ENCODE assay signal across 15 cellular contexts in genomic region chr9:130843049-130843908, GRCh38. TPM values are rescaled to one million over a fixed set of nuclear protein-coding genes. Genes with fewer than 3 reads are reported as not detected.
DNase-seq lines count a peak whose midpoint lies in the region; ATAC-seq, FAIRE-seq and TF ChIP-seq lines count a peak whose summit lies in the region.
"Had no signal": no experiment of that assay in that cellular context is flagged by ENCODE, and none has a peak within 500 bp of the region (broad histone marks: within the 10 kb centered on the region; RNA-seq: fewer than 3 reads in every experiment).

No MANE protein-coding gene starts in this region.

- CTCF ChIA-PET in HepG2 (lab: Yijun Ruan, JAX; ENCODE audit: low intra/inter-chr PET ratio, low total read pairs) = no interaction called here

- TF ChIP-seq EP300 in HepG2 (IDR thresholded peaks at IDR 0.05; ENCODE audit: low read depth in 2 of 2, low read length in 2 of 2) = no peak
- TF ChIP-seq EP300 in HepG2 (CRISPR knock-in tag; IDR thresholded peaks at IDR 0.05; ENCODE audit: borderline replicate concordance) = no peak

- H3K9me3 ChIP-seq in HepG2 (ENCODE audit: low read length) (no peaks in the 10 kb centered on the region), right lobe of liver (no peaks in the 10 kb centered on the region), esophagus (ENCODE audit: control insufficient read depth in 2 of 2, insufficient read depth in 1 of 2, low read depth in 1 of 2, low read length in 1 of 2) (no peaks in the 10 kb centered on the region), trophoblast cell (ENCODE audit: insufficient read depth, low read depth, low read length) (no peaks in the 10 kb centered on the region), prostate gland (no peaks in the 10 kb centered on the region)
- H3K9me3 ChIP-seq: mucosa of descending colon had no signal

- H3K4me3 Mint-ChIP-seq in natural killer cell treated with Interleukin-12 subunit alpha and Interleukin-12 subunit beta and Interleukin-15 and Interleukin-18, amount 100 ng/mL, for 72 hours = no peak overlapping the region

- no peak for TF ChIP-seq RAD21 in HepG2 (CRISPR knock-in tag; IDR thresholded peaks at IDR 0.05)

- no peak overlapping the region for H4K8ac ChIP-seq in trophoblast cell (ENCODE audit: low read depth, low read length)

- no peak for TF ChIP-seq POLR2A in HepG2 (IDR thresholded peaks at IDR 0.05; ENCODE audit: insufficient read depth in 1 of 2, low read depth in 2 of 2, low read length in 2 of 2)
- TF ChIP-seq POLR2A in right lobe of liver (IDR thresholded peaks at IDR 0.05) = no peak
- TF ChIP-seq POLR2A in prostate gland (IDR thresholded peaks at IDR 0.05) = no peak

- H3K27ac ChIP-seq in HepG2 (ENCODE audit: extremely low read length, insufficient read depth, low read length) (no peak overlapping the region), right lobe of liver (no peak overlapping the region), esophagus (ENCODE audit: low read depth in 2 of 2, low read length in 1 of 2) (peak overlapping the region; percentile 48), trophoblast cell (ENCODE audit: low read depth, low read length) (no peak overlapping the region), prostate gland (peak overlapping the region in 1 of 2 donors; percentile 41)

- no peak overlapping the region for H3K18ac ChIP-seq in trophoblast cell (ENCODE audit: low read length)

- H2AFZ ChIP-seq in HepG2 (ENCODE audit: low read length) (no peak overlapping the region), trophoblast cell (ENCODE audit: insufficient read depth, low read length, poor library complexity) (no peak overlapping the region)

- H3K36me3 ChIP-seq in HepG2 (replicated peaks in 1 of 2; ENCODE audit: control insufficient read depth in 1 of 2, insufficient read depth in 2 of 2, low read length in 2 of 2) = 0 out of 5 replicates have a peak, but pooled peaks cover 0 to 4% of the 10 kb centered on the region in 2 experiments
- H3K36me3 ChIP-seq in right lobe of liver = no peaks in the 10 kb centered on the region
- H3K36me3 ChIP-seq in esophagus (ENCODE audit: control insufficient read depth in 2 of 2, insufficient read depth in 2 of 2, low read length in 1 of 2) = no peaks in the 10 kb centered on the region
- H3K36me3 ChIP-seq in trophoblast cell (ENCODE audit: control insufficient read depth in 1 of 2, insufficient read depth in 2 of 2, low read length in 2 of 2) = no peaks in the 10 kb centered on the region
- no peaks in the 10 kb centered on the region for H3K36me3 ChIP-seq in prostate gland

- DNase-seq in HepG2 (ENCODE audit: low spot score) (no peak), right lobe of liver (no peak), trophoblast cell (no peak), HCEC 1CT (no peak), prostate gland (ENCODE audit: low spot score) (no peak)
- no peak for DNase-seq in natural killer cell treated with Interleukin-12 subunit alpha and Interleukin-12 subunit beta and Interleukin-15 and Interleukin-18, amount 100 ng/mL, for 72 hours (ENCODE audit: low spot score)
- no peak for DNase-seq in activated CD8-positive, alpha-beta memory T cell treated with anti-CD3 and anti-CD28 coated beads for 24 hours
- DNase-seq: activated CD4-positive, CD25-positive, alpha-beta regulatory T cell treated with anti-CD3 and anti-CD28 coated beads, Interleukin-2, amount 50 U/mL, for 72 hours; mucosa of descending colon; NCI-H1048; stimulated activated CD4-positive, alpha-beta T cell treated with anti-CD3 and anti-CD28 coated beads, Interleukin-12 subunit alpha, Interleukin-12 subunit beta, amount 100 ng/mL, for 4 hours had no signal

- intact Hi-C loops in HepG2 (cut with micrococcal nuclease; ENCODE audit: unreplicated experiment) = loop anchor here (5.0 kb wide), 1 partner anchor 391 kb away; no protein-coding TSS in a partner anchor
- intact Hi-C loops in right lobe of liver (cut with DNase I) = no loop called here
- intact Hi-C loops in prostate gland (cut with DNase I) = no loop called here

- H3K4me3 ChIP-seq in HepG2 (replicated peaks in 1 of 3; ENCODE audit: insufficient read depth in 1 of 3, low read depth in 2 of 3, low read length in 3 of 3) (no peak overlapping the region), right lobe of liver (no peak overlapping the region), esophagus (ENCODE audit: low read depth in 1 of 2, low read length in 2 of 2) (no peak overlapping the region), trophoblast cell (ENCODE audit: low read depth, low read length) (no peak overlapping the region), prostate gland (no peak overlapping the region)
- H3K4me3 ChIP-seq: mucosa of descending colon had no signal

- ATAC-seq in HepG2 (peak; percentile 32; the same call in 1 of the 3 replicates), right lobe of liver (no peak)
- ATAC-seq in natural killer cell treated with Interleukin-12 subunit alpha and Interleukin-12 subunit beta and Interleukin-15 and Interleukin-18, amount 100 ng/mL, for 72 hours = no peak
- ATAC-seq: esophagus mucosa had no signal

- H2AK5ac ChIP-seq in trophoblast cell (ENCODE audit: low read length) = no peak overlapping the region

- H3K4me1 Mint-ChIP-seq in natural killer cell treated with Interleukin-12 subunit alpha and Interleukin-12 subunit beta and Interleukin-15 and Interleukin-18, amount 100 ng/mL, for 72 hours (ENCODE audit: low read depth in 2 of 2) = peaks cover 18 to 24% of the 10 kb centered on the region in 2 donors

- H3K27me3 ChIP-seq in HepG2 (ENCODE audit: control insufficient read depth in 1 of 2, insufficient read depth in 2 of 2, low read length in 2 of 2) = no peaks in the 10 kb centered on the region
- H3K27me3 ChIP-seq in right lobe of liver = no peaks in the 10 kb centered on the region
- H3K27me3 ChIP-seq in esophagus (ENCODE audit: control insufficient read depth in 1 of 2, insufficient read depth in 2 of 2, low read length in 2 of 2) = no peaks in the 10 kb centered on the region
- no peaks in the 10 kb centered on the region for H3K27me3 ChIP-seq in trophoblast cell (ENCODE audit: insufficient read depth, low read length)
- H3K27me3 ChIP-seq in prostate gland (replicated peaks; ENCODE audit: insufficient read depth) = no peaks in the 10 kb centered on the region

- BruUV-seq in HepG2 (replicated peaks; lab: Mats Ljungman, UMichigan) = no TSS peak

- H3K9ac ChIP-seq in HepG2 (ENCODE audit: insufficient read depth, low read depth, low read length) (no peak overlapping the region), trophoblast cell (ENCODE audit: low read length) (no peak overlapping the region)

- peaks cover 44% of the 10 kb centered on the region for H3K4me1 ChIP-seq in HepG2 (ENCODE audit: insufficient read depth, low read length)
- H3K4me1 ChIP-seq in right lobe of liver = peaks cover 0 to 19% (median 0%) of the 10 kb centered on the region in 4 donors
- H3K4me1 ChIP-seq in esophagus (ENCODE audit: control insufficient read depth in 2 of 2, insufficient read depth in 2 of 2, low read length in 1 of 2) = peaks cover 2 to 13% of the 10 kb centered on the region in 2 donors
- H3K4me1 ChIP-seq in trophoblast cell (ENCODE audit: control insufficient read depth in 1 of 2, insufficient read depth in 2 of 2, low read length in 2 of 2) = peaks cover 8 to 12% of the 10 kb centered on the region in 2 experiments
- H3K4me1 ChIP-seq in prostate gland (replicated peaks) = peaks cover 18% of the 10 kb centered on the region

- no peak overlapping the region for H2BK12ac ChIP-seq in trophoblast cell (ENCODE audit: low read length)

- no peaks in the 10 kb centered on the region for H3K27me3 Mint-ChIP-seq in natural killer cell treated with Interleukin-12 subunit alpha and Interleukin-12 subunit beta and Interleukin-15 and Interleukin-18, amount 100 ng/mL, for 72 hours

- no peak overlapping the region for H3K27ac Mint-ChIP-seq in natural killer cell treated with Interleukin-12 subunit alpha and Interleukin-12 subunit beta and Interleukin-15 and Interleukin-18, amount 100 ng/mL, for 72 hours

- H4K91ac ChIP-seq in trophoblast cell (ENCODE audit: low read depth, low read length) = no peak overlapping the region

- H4K20me1 ChIP-seq in HepG2 (ENCODE audit: insufficient read depth, low read length) = peaks cover 9% of the 10 kb centered on the region

- POLR2A ChIA-PET in HepG2 (lab: Yijun Ruan, JAX) = no interaction called here

- H2BK120ac ChIP-seq in trophoblast cell (ENCODE audit: insufficient read depth, low read length, poor library complexity) = no peak overlapping the region

- no peak overlapping the region for H2BK5ac ChIP-seq in trophoblast cell (ENCODE audit: low read depth, low read length, poor library complexity)

- no peak overlapping the region for H3K14ac ChIP-seq in trophoblast cell (ENCODE audit: low read length)

- TF ChIP-seq CTCF in HepG2 (CRISPR knock-in tag; IDR thresholded peaks at IDR 0.05) (no peak), right lobe of liver (IDR thresholded peaks at IDR 0.05) (no peak), prostate gland (IDR thresholded peaks at IDR 0.05) (no peak)

- H3K23ac ChIP-seq in trophoblast cell (ENCODE audit: low read length) = no peak overlapping the region

- H4K12ac ChIP-seq in trophoblast cell (ENCODE audit: low read depth, low read length) = no peak overlapping the region

- H3K36me3 Mint-ChIP-seq in natural killer cell treated with Interleukin-12 subunit alpha and Interleukin-12 subunit beta and Interleukin-15 and Interleukin-18, amount 100 ng/mL, for 72 hours = no peaks in the 10 kb centered on the region

- H3K79me2 ChIP-seq in HepG2 (ENCODE audit: insufficient read depth, low read length) (peaks cover 81% of the 10 kb centered on the region), trophoblast cell (ENCODE audit: control insufficient read depth, insufficient read depth, low read length, poor library complexity) (peaks cover 5% of the 10 kb centered on the region)

- no peak overlapping the region for H3K4me2 ChIP-seq in HepG2 (ENCODE audit: low read depth, low read length)
- H3K4me2 ChIP-seq in trophoblast cell (ENCODE audit: low read length) = no peak overlapping the region

- no peaks in the 10 kb centered on the region for H3K9me3 Mint-ChIP-seq in natural killer cell treated with Interleukin-12 subunit alpha and Interleukin-12 subunit beta and Interleukin-15 and Interleukin-18, amount 100 ng/mL, for 72 hours

- peak overlapping the region; percentile 32 for H3K4ac ChIP-seq in trophoblast cell (ENCODE audit: low read depth, low read length)

- FAIRE-seq in HepG2 (lab: Jason Lieb, UNC) = no peak
- FAIRE-seq: H54, HTR-8/SVneo had no signal

- in situ Hi-C loops in HepG2 (cut with HindIII; ENCODE audit: extremely low pct_ligation_motif_present, low pct_unique_long_range_greater_than_20kb) = no loop called here

- no peaks in the 10 kb centered on the region for H3K79me1 ChIP-seq in trophoblast cell (ENCODE audit: low read length)

- 97% methylated on average over 9 of the region's 9 CpGs for WGBS in HepG2 (ENCODE audit: low lambda C conversion rate)
- WGBS in right lobe of liver (ENCODE audit: insufficient coverage, low coverage, low lambda C conversion rate, missing lambda C conversion rate) = 84% methylated on average over 6 of the region's 9 CpGs
- WGBS in esophagus, 2 donors = 74 to 76% methylated on average over 9 of the region's 9 CpGs
- no CpG with 5 or more reads among the region's 9 CpGs for WGBS in trophoblast cell (ENCODE audit: extremely low coverage, insufficient coverage, insufficient read length)
- WGBS in prostate gland = 44% methylated on average over 9 of the region's 9 CpGs

RNA-seq across cellular contexts. Expression of gene ABL1, which starts 8.2 kb away (rescaled TPM):
- total RNA-seq in HepG2 (2016; rRNA removed; fragmentation: Illumina TruSeq; extraction: Trizol) = 19.3 and 20.4 TPM in 2 replicates
- total RNA-seq in HepG2 (2016; cell fraction: cytosol; rRNA removed; fragmentation: Illumina TruSeq; extraction: Trizol; ENCODE audit: low read depth) = 2.2 and 2.4 TPM in 2 replicates
- total RNA-seq in HepG2 (2016; cell fraction: insoluble cytoplasmic fraction; rRNA removed; fragmentation: Illumina TruSeq; extraction: Trizol) = 15.8 and 21.7 TPM in 2 replicates
- total RNA-seq in HepG2 (2016; cell fraction: membrane; rRNA removed; fragmentation: Illumina TruSeq; extraction: Trizol) = 9.2 and 9.8 TPM in 2 replicates
- total RNA-seq in HepG2 (2016; cell fraction: nucleus; rRNA removed; fragmentation: Illumina TruSeq; extraction: Trizol) = 21.9 and 22.1 TPM in 2 replicates
- polyA plus RNA-seq in HepG2 (2011; rRNA removed) = 10.8 and 14.1 TPM in 2 replicates
- polyA plus RNA-seq in HepG2 (2011; cell fraction: cytosol; rRNA removed) = 11.9 and 13.3 TPM in 2 replicates
- 13.6 and 15.9 TPM in 2 replicates for polyA plus RNA-seq in HepG2 (2011; cell fraction: nucleus; rRNA removed)
- polyA plus RNA-seq in HepG2 (2012) = 17.7 and 20.4 TPM in 2 replicates
- polyA plus RNA-seq in HepG2 (2016; cell fraction: cytosol; fragmentation: Illumina TruSeq; extraction: Trizol; ENCODE audit: low read depth) = 1.8 and 1.9 TPM in 2 replicates
- polyA plus RNA-seq in HepG2 (2016; cell fraction: insoluble cytoplasmic fraction; fragmentation: Illumina TruSeq; extraction: Trizol; ENCODE audit: low read depth) = 15.4 and 23.6 TPM in 2 replicates
- polyA plus RNA-seq in HepG2 (2016; cell fraction: membrane; fragmentation: Illumina TruSeq; extraction: Trizol; ENCODE audit: low read depth) = 4.9 and 5.1 TPM in 2 replicates
- 30.9 and 34.3 TPM in 2 replicates for polyA plus RNA-seq in HepG2 (2016; cell fraction: nucleus; fragmentation: Illumina TruSeq; extraction: Trizol; ENCODE audit: insufficient read depth, low read depth)
- polyA minus RNA-seq in HepG2 (2011; rRNA and poly(A)+ RNA removed; ENCODE audit: low replicate concordance) = 34.8 and 80.5 TPM in 2 replicates
- 19.1 and 20.7 TPM in 2 replicates for polyA minus RNA-seq in HepG2 (2011; cell fraction: cytosol; rRNA and poly(A)+ RNA removed)
- polyA minus RNA-seq in HepG2 (2011; cell fraction: nucleus; rRNA and poly(A)+ RNA removed) = 24.1 and 29.0 TPM in 2 replicates
- total RNA-seq in right lobe of liver = 10 to 100 TPM; 17.0 to 25.8 (median 18.8) TPM
- polyA plus RNA-seq in esophagus = 10 to 100 TPM; 13.6 to 19.0 TPM
- polyA plus RNA-seq in trophoblast cell (2013) = 25.7 and 27.9 TPM in 2 replicates
- total RNA-seq in natural killer cell treated with Interleukin-12 subunit alpha and Interleukin-12 subunit beta and Interleukin-15 and Interleukin-18, amount 100 ng/mL, for 72 hours = 10 to 100 TPM; 28.1 to 45.2 TPM
- total RNA-seq in prostate gland = 10 to 100 TPM; 48.2 to 73.4 TPM

RNA-seq across cellular contexts. Expression of gene QRFP, which starts 53.3 kb away (rescaled TPM):
- total RNA-seq in HepG2 (2016; rRNA removed; fragmentation: Illumina TruSeq; extraction: Trizol) (not detected in 2 replicates), right lobe of liver (1 to 10 TPM in 1 of 6 experiments, not detected in 5; 3.3 TPM), prostate gland (1 to 10 TPM in 1 of 2 donors, not detected in 1; 1.0 TPM)
- not detected in 2 replicates for total RNA-seq in HepG2 (2016; cell fraction: cytosol; rRNA removed; fragmentation: Illumina TruSeq; extraction: Trizol; ENCODE audit: low read depth)
- not detected in 2 replicates for total RNA-seq in HepG2 (2016; cell fraction: insoluble cytoplasmic fraction; rRNA removed; fragmentation: Illumina TruSeq; extraction: Trizol)
- total RNA-seq in HepG2 (2016; cell fraction: membrane; rRNA removed; fragmentation: Illumina TruSeq; extraction: Trizol) = not detected in 2 replicates
- not detected in 2 replicates for total RNA-seq in HepG2 (2016; cell fraction: nucleus; rRNA removed; fragmentation: Illumina TruSeq; extraction: Trizol)
- polyA plus RNA-seq in HepG2 (2011; rRNA removed) (not detected in 2 replicates), esophagus (under 1 TPM; 0.08 to 0.16 TPM)
- polyA plus RNA-seq in HepG2 (2011; cell fraction: cytosol; rRNA removed) = not detected in 2 replicates
- not detected in 2 replicates for polyA plus RNA-seq in HepG2 (2011; cell fraction: nucleus; rRNA removed)
- polyA plus RNA-seq in HepG2 (2012) = 0.15 TPM in 1 of 2 replicates, not detected in the other
- polyA plus RNA-seq in HepG2 (2016; cell fraction: cytosol; fragmentation: Illumina TruSeq; extraction: Trizol; ENCODE audit: low read depth) = not detected in 2 replicates
- not detected in 2 replicates for polyA plus RNA-seq in HepG2 (2016; cell fraction: insoluble cytoplasmic fraction; fragmentation: Illumina TruSeq; extraction: Trizol; ENCODE audit: low read depth)
- not detected in 2 replicates for polyA plus RNA-seq in HepG2 (2016; cell fraction: membrane; fragmentation: Illumina TruSeq; extraction: Trizol; ENCODE audit: low read depth)
- polyA plus RNA-seq in HepG2 (2016; cell fraction: nucleus; fragmentation: Illumina TruSeq; extraction: Trizol; ENCODE audit: insufficient read depth, low read depth) = not detected in 2 replicates
- not detected in 2 replicates for polyA minus RNA-seq in HepG2 (2011; rRNA and poly(A)+ RNA removed; ENCODE audit: low replicate concordance)
- not detected in 2 replicates for polyA minus RNA-seq in HepG2 (2011; cell fraction: cytosol; rRNA and poly(A)+ RNA removed)
- polyA minus RNA-seq in HepG2 (2011; cell fraction: nucleus; rRNA and poly(A)+ RNA removed) = not detected in 2 replicates
- polyA plus RNA-seq in trophoblast cell (2013) = 0.10 and 0.11 TPM in 2 replicates
- total RNA-seq in natural killer cell treated with Interleukin-12 subunit alpha and Interleukin-12 subunit beta and Interleukin-15 and Interleukin-18, amount 100 ng/mL, for 72 hours = not detected
- total RNA-seq: esophagus mucosa had no signal

Comparison
In these comparisons a context has a peak if more than half of its experiments do, and no peak if none do; other contexts are left out.
1. H3K27ac ChIP-seq: peak in esophagus (2 of 2); none in HepG2 (single experiment), right lobe of liver (0 of 3) and trophoblast cell (single experiment).